In genomic region chr21:41903559-41904351, GRCh38 we compare ENCODE assay signal across 25 cellular contexts. TPM values are rescaled to one million over a fixed set of nuclear protein-coding genes. Genes with fewer than 3 reads are reported as not detected.
DNase-seq lines count a peak whose midpoint lies in the region; ATAC-seq, FAIRE-seq and TF ChIP-seq lines count a peak whose summit lies in the region.
"Had no signal": no experiment of that assay in that cellular context is flagged by ENCODE, and none has a peak within 500 bp of the region (broad histone marks: within the 10 kb centered on the region; RNA-seq: fewer than 3 reads in every experiment).

No MANE protein-coding gene starts in this region.

- no peak overlapping the region for H3K27ac Mint-ChIP-seq in activated T-helper 2 cell treated with anti-CD3 and anti-CD28 coated beads, Interferon-gamma antibody, Interleukin-2, Interleukin-4, amounts not matched to agents 10 μg/mL and 5 μg/mL and 100 μg/mL, durations not matched to agents 14 hours and 24 hours and 36 hours
- H3K27ac Mint-ChIP-seq: IgD-negative memory B cell had no signal

- H3K36me3 Mint-ChIP-seq in activated T-helper 2 cell treated with anti-CD3 and anti-CD28 coated beads, Interferon-gamma antibody, Interleukin-2, Interleukin-4, amounts not matched to agents 10 μg/mL and 5 μg/mL and 100 μg/mL, durations not matched to agents 14 hours and 24 hours and 36 hours (ENCODE audit: low read depth): peaks cover 20% of the 10 kb centered on the region

- DNase-seq in NK-92 treated with Interleukin-12 subunit alpha and Interleukin-12 subunit beta, amount 100 ng/mL, for 24 hours (lab: John Stamatoyannopoulos, UW): peak; percentile 25
- DNase-seq in NK-92 (lab: John Stamatoyannopoulos, UW; ENCODE audit: unreplicated experiment) (no peak), RCC 7860 (ENCODE audit: low spot score) (peak; percentile 26), K562 (ENCODE audit: extremely low read depth in 1 of 4, low spot score in 3 of 4) (peak in 1 of 4 experiments; percentile 54), mesenchymal stem cell (no peak), Ammon's horn (ENCODE audit: low spot score) (no peak)
- DNase-seq in activated T-helper 2 cell treated with anti-CD3 and anti-CD28 coated beads, Interferon-gamma antibody, Interleukin-2, Interleukin-4, amounts not matched to agents 10 μg/mL and 5 μg/mL and 100 μg/mL, durations not matched to agents 14 hours and 24 hours and 36 hours (ENCODE audit: low spot score): no peak
- DNase-seq: DMS53, GDM1, Kasumi-1, MG63, NCI-H1092, NCI-H1436, NCI-H1930, NCI-H2227 treated with DMSO at 0.1 percent for 48 hours, NCI-H510A, NCI-H748 treated with DMSO at 0.1 percent for 48 hours had no signal

- 0 out of 2 replicates have a peak, but pooled peaks cover 2% of the 10 kb centered on the region for H4K20me1 ChIP-seq in K562 (replicated peaks; ENCODE audit: control insufficient read depth, insufficient read depth, low read length)

- TF ChIP-seq RAD21 in K562 (CRISPR knock-in tag; conservative IDR thresholded peaks at IDR 0.05 in 1 of 2, IDR thresholded peaks at IDR 0.05 in 1 of 2): no peak

- H3K4me1 Mint-ChIP-seq in activated T-helper 2 cell treated with anti-CD3 and anti-CD28 coated beads, Interferon-gamma antibody, Interleukin-2, Interleukin-4, amounts not matched to agents 10 μg/mL and 5 μg/mL and 100 μg/mL, durations not matched to agents 14 hours and 24 hours and 36 hours (ENCODE audit: low read depth): peaks cover 19% of the 10 kb centered on the region

- H2BK15ac ChIP-seq in mesenchymal stem cell (ENCODE audit: low read depth, poor library complexity, severe bottlenecking): no peak overlapping the region

- H3K18ac ChIP-seq in mesenchymal stem cell (ENCODE audit: low read depth in 1 of 2, low read length in 2 of 2): no peak overlapping the region

- no peak overlapping the region for H2AK5ac ChIP-seq in mesenchymal stem cell (ENCODE audit: low read length, severe bottlenecking)

- intact Hi-C loops in K562 (cut with micrococcal nuclease): no loop called here
- intact Hi-C loops in activated T-helper 2 cell treated with anti-CD3 and anti-CD28 coated beads, Interferon-gamma antibody, Interleukin-2, Interleukin-4, amounts not matched to agents 10 μg/mL and 5 μg/mL and 100 μg/mL, durations not matched to agents 14 hours and 24 hours and 36 hours (cut with micrococcal nuclease): no loop called here

- no peaks in the 10 kb centered on the region for H3K9me3 ChIP-seq in K562 (replicated peaks; ENCODE audit: control insufficient read depth, insufficient read depth, low read depth, low read length)
- H3K9me3 ChIP-seq in subcutaneous abdominal adipose tissue (ENCODE audit: control insufficient read depth in 5 of 5, low read length in 5 of 5): no peaks in the 10 kb centered on the region
- no peaks in the 10 kb centered on the region for H3K9me3 ChIP-seq in mesenchymal stem cell (ENCODE audit: control insufficient read depth, low read length)
- H3K9me3 ChIP-seq: MG63, SJSA1 had no signal

- H3K9ac ChIP-seq in K562 (ENCODE audit: insufficient read depth in 1 of 2, low read depth in 2 of 2, low read length in 2 of 2): peak overlapping the region in 1 of 2 experiments; percentile 50; a peak in 2 of 4 replicates
- no peak overlapping the region for H3K9ac ChIP-seq in subcutaneous abdominal adipose tissue (ENCODE audit: low read length in 5 of 5)
- no peak overlapping the region for H3K9ac ChIP-seq in mesenchymal stem cell (ENCODE audit: low read length)

- no TSS peak for BruUV-seq in K562 (replicated peaks; lab: Mats Ljungman, UMichigan)

- no peak overlapping the region for H3K14ac ChIP-seq in mesenchymal stem cell (ENCODE audit: low read length in 2 of 2)

- no peak overlapping the region for H3K23ac ChIP-seq in mesenchymal stem cell (ENCODE audit: low read length in 2 of 2)

- CTCF ChIA-PET in K562 (lab: Yijun Ruan, JAX; ENCODE audit: low intra/inter-chr PET ratio): no interaction called here

- ATAC-seq in K562: peak; percentile 75
- ATAC-seq: Right ventricle myocardium inferior had no signal

- no peaks in the 10 kb centered on the region for H3K79me2 ChIP-seq in K562 (ENCODE audit: control insufficient read depth, insufficient read depth, low read length)

- no peak for TF ChIP-seq CTCF in K562 (IDR thresholded peaks at IDR 0.05 in 2 of 3, conservative IDR thresholded peaks at IDR 0.05 in 1 of 3; ENCODE audit: insufficient read depth in 2 of 3, low read depth in 1 of 3, low read length in 3 of 3)

- H3K27me3 ChIP-seq in K562 (ENCODE audit: control insufficient read depth in 2 of 2, insufficient read depth in 2 of 2, low read length in 2 of 2): no peaks in the 10 kb centered on the region
- no peaks in the 10 kb centered on the region for H3K27me3 ChIP-seq in subcutaneous abdominal adipose tissue (ENCODE audit: control insufficient read depth in 5 of 5, insufficient read depth in 4 of 5, low read length in 5 of 5)
- no peaks in the 10 kb centered on the region for H3K27me3 ChIP-seq in mesenchymal stem cell (ENCODE audit: control insufficient read depth in 1 of 2, insufficient read depth in 1 of 2, low read length in 2 of 2)
- H3K27me3 ChIP-seq: MG63, SJSA1 had no signal

- H3K4me3 ChIP-seq in K562 (no peak overlapping the region), subcutaneous abdominal adipose tissue (ENCODE audit: low read depth in 1 of 5, low read length in 5 of 5) (no peak overlapping the region), mesenchymal stem cell (ENCODE audit: insufficient read depth in 1 of 2, low read depth in 1 of 2, low read length in 2 of 2) (no peak overlapping the region)
- H3K4me3 ChIP-seq: MG63, SJSA1 had no signal

- TF ChIP-seq POLR2A in K562 (conservative IDR thresholded peaks at IDR 0.05): no peak

- H3K9me3 Mint-ChIP-seq in activated T-helper 2 cell treated with anti-CD3 and anti-CD28 coated beads, Interferon-gamma antibody, Interleukin-2, Interleukin-4, amounts not matched to agents 10 μg/mL and 5 μg/mL and 100 μg/mL, durations not matched to agents 14 hours and 24 hours and 36 hours: no peaks in the 10 kb centered on the region
- H3K9me3 Mint-ChIP-seq: CD14-positive monocyte, IgD-negative memory B cell had no signal

- no peak overlapping the region for H2AFZ ChIP-seq in K562 (ENCODE audit: low read depth, low read length)
- no peak overlapping the region for H2AFZ ChIP-seq in mesenchymal stem cell (ENCODE audit: low read depth, low read length)

- in situ Hi-C loops in K562 (cut with MboI): no loop called here

- H3K4me1 ChIP-seq in K562 (replicated peaks in 1 of 2; ENCODE audit: control insufficient read depth in 2 of 2, insufficient read depth in 2 of 2, low read length in 2 of 2) (peaks cover 7 to 16% of the 10 kb centered on the region in 2 experiments), subcutaneous abdominal adipose tissue (ENCODE audit: control insufficient read depth in 5 of 5, insufficient read depth in 5 of 5, low read length in 5 of 5) (peaks cover 0 to 12% (median 0%) of the 10 kb centered on the region in 5 donors), mesenchymal stem cell (ENCODE audit: control insufficient read depth, insufficient read depth, low read depth, low read length) (no peaks in the 10 kb centered on the region)
- H3K4me1 ChIP-seq: SJSA1 had no signal

- H2BK5ac ChIP-seq in mesenchymal stem cell (ENCODE audit: low read depth, low read length, poor library complexity, severe bottlenecking): no peak overlapping the region

- TF ChIP-seq EP300 in K562 (IDR thresholded peaks at IDR 0.05; ENCODE audit: low read length): peak; percentile 31; the same call in 1 of the 2 replicates

- H3K27ac ChIP-seq in K562 (ENCODE audit: extremely low read depth, low read depth, low read length): peak overlapping the region; percentile 9; the same call in 1 of the 3 replicates
- peak overlapping the region; percentile 88 for H3K27ac ChIP-seq in subcutaneous abdominal adipose tissue (ENCODE audit: low read depth, low read length)
- no peak overlapping the region for H3K27ac ChIP-seq in mesenchymal stem cell (ENCODE audit: low read length, poor library complexity, severe bottlenecking)
- H3K27ac ChIP-seq: 22Rv1, SJSA1 had no signal

- H4K91ac ChIP-seq in mesenchymal stem cell (ENCODE audit: low read length): no peak overlapping the region

- no peaks in the 10 kb centered on the region for H3K79me1 ChIP-seq in mesenchymal stem cell (replicated peaks; ENCODE audit: low read length, poor library complexity, severe bottlenecking)

- no peak overlapping the region for H4K8ac ChIP-seq in mesenchymal stem cell (ENCODE audit: low read length)

- H3K27me3 Mint-ChIP-seq in activated T-helper 2 cell treated with anti-CD3 and anti-CD28 coated beads, Interferon-gamma antibody, Interleukin-2, Interleukin-4, amounts not matched to agents 10 μg/mL and 5 μg/mL and 100 μg/mL, durations not matched to agents 14 hours and 24 hours and 36 hours (ENCODE audit: low read depth): no peaks in the 10 kb centered on the region
- H3K27me3 Mint-ChIP-seq: IgD-negative memory B cell had no signal

- no peak overlapping the region for H3K4me3 Mint-ChIP-seq in activated T-helper 2 cell treated with anti-CD3 and anti-CD28 coated beads, Interferon-gamma antibody, Interleukin-2, Interleukin-4, amounts not matched to agents 10 μg/mL and 5 μg/mL and 100 μg/mL, durations not matched to agents 14 hours and 24 hours and 36 hours (ENCODE audit: low read depth)
- H3K4me3 Mint-ChIP-seq: CD14-positive monocyte, IgD-negative memory B cell had no signal

- peaks cover 40% of the 10 kb centered on the region; the same call in 2 of the 3 replicates for H3K36me3 ChIP-seq in K562 (ENCODE audit: control insufficient read depth, insufficient read depth, low read length)
- H3K36me3 ChIP-seq in subcutaneous abdominal adipose tissue (ENCODE audit: control insufficient read depth in 5 of 5, insufficient read depth in 5 of 5, low read length in 5 of 5): peaks cover 14 to 90% (median 85%) of the 10 kb centered on the region in 5 donors
- H3K36me3 ChIP-seq in mesenchymal stem cell (ENCODE audit: control insufficient read depth in 1 of 2, insufficient read depth in 2 of 2, low read depth in 1 of 2, low read length in 2 of 2): peaks cover 47 to 92% of the 10 kb centered on the region in 2 experiments

- H2BK12ac ChIP-seq in mesenchymal stem cell (ENCODE audit: low read length in 2 of 2): no peak overlapping the region

- whole genome bisulfite sequencing in K562 (ENCODE audit: insufficient coverage, low coverage, missing lambda C conversion rate): 55% methylated on average over 23 of the region's 23 CpGs
- 88% methylated on average over 23 of the region's 23 CpGs for WGBS in mesenchymal stem cell

- H3K9me1 ChIP-seq in K562 (ENCODE audit: control insufficient read depth, insufficient read depth, low read length): no peaks in the 10 kb centered on the region

- FAIRE-seq in RCC 7860 (lab: Jason Lieb, UNC) (no peak), K562 (lab: Jason Lieb, UNC) (peak; percentile 71)
- FAIRE-seq: D721Med, GM18507 had no signal

- H2BK120ac ChIP-seq in mesenchymal stem cell (ENCODE audit: low read depth, low read length): no peak overlapping the region

- H3K4me2 ChIP-seq in K562 (ENCODE audit: insufficient read depth, low read length) (no peak overlapping the region), mesenchymal stem cell (ENCODE audit: low read length, poor library complexity, severe bottlenecking) (no peak overlapping the region)

- no peak overlapping the region for H3K4ac ChIP-seq in mesenchymal stem cell (ENCODE audit: low read depth in 1 of 2, low read length in 2 of 2)

- POLR2A ChIA-PET in K562 (lab: Yijun Ruan, JAX): interaction anchor here (1.0 to 1.1 kb wide), 3 partner anchors 8 to 63 kb away, joined by 3 to 4 read pairs (median 4); partner anchors contain the start of gene PRDM15

RNA-seq across cellular contexts. Expression of gene PRDM15, which starts 24.6 kb away (rescaled TPM):
- total RNA-seq in K562 (2011; cell fraction: chromatin; rRNA removed; ENCODE audit: low replicate concordance): 56.7 and 69.0 TPM in 2 replicates
- 33.8 and 45.0 TPM in 2 replicates for total RNA-seq in K562 (2011; cell fraction: nucleolus; rRNA removed)
- total RNA-seq in K562 (2011; cell fraction: nucleoplasm; rRNA removed): 31.8 and 32.0 TPM in 2 replicates
- total RNA-seq in K562 (2014; rRNA removed) (6.2 and 10.0 TPM in 2 replicates), K562 (2014; rRNA removed; fragmentation: Illumina TruSeq; extraction: Trizol) (2.9 and 4.4 TPM in 2 replicates), K562 (2015; rRNA removed; fragmentation: Illumina TruSeq; extraction: Trizol) (6.0 and 6.6 TPM in 2 replicates), K562 (2021) (7.6 and 9.2 TPM in 2 replicates)
- polyA plus RNA-seq in K562 (2011; rRNA removed) (6.6 and 12.2 TPM in 2 replicates), K562 (2014; fragmentation: Illumina TruSeq; extraction: Trizol) (6.0 and 6.2 TPM in 2 replicates), K562 (2014; fragmentation: Nextera tagmentation; extraction: Ambion mirVana) (1 to 10 TPM in 1 of 2 experiments, under 1 TPM in 1; 0.93 to 1.0 TPM), K562 (2014; rRNA removed) (7.1 and 8.5 TPM in 2 replicates)
- polyA plus RNA-seq in K562 (2011; cell fraction: cytosol; rRNA removed): 6.8 and 7.5 TPM in 2 replicates
- polyA plus RNA-seq in K562 (2011; cell fraction: nucleus; rRNA removed): 44.0 and 68.1 TPM in 2 replicates
- 6.2 and 6.8 TPM in 2 replicates for polyA plus RNA-seq in K562 (2012)
- polyA minus RNA-seq in K562 (2011; rRNA and poly(A)+ RNA removed): 17.3 and 20.4 TPM in 2 replicates
- polyA minus RNA-seq in K562 (2011; cell fraction: cytosol; rRNA and poly(A)+ RNA removed): 7.4 and 14.3 TPM in 2 replicates
- polyA minus RNA-seq in K562 (2011; cell fraction: nucleus; rRNA and poly(A)+ RNA removed): 15.9 and 23.1 TPM in 2 replicates
- 2.5 TPM for polyA plus RNA-seq in mesenchymal stem cell (2013, experiment 1 of 2)
- 2.1 TPM for polyA plus RNA-seq in mesenchymal stem cell (2013, experiment 2 of 2)
- 16.2 and 18.2 TPM in 2 replicates for total RNA-seq in activated T-helper 2 cell treated with anti-CD3 and anti-CD28 coated beads, Interferon-gamma antibody, Interleukin-2, Interleukin-4, amounts not matched to agents 10 μg/mL and 5 μg/mL and 100 μg/mL, durations not matched to agents 14 hours and 24 hours and 36 hours

RNA-seq across cellular contexts. Expression of gene C2CD2, which starts 50.1 kb away (rescaled TPM):
- total RNA-seq in K562 (2011; cell fraction: chromatin; rRNA removed; ENCODE audit: low replicate concordance): 87.1 and 96.1 TPM in 2 replicates
- 67.0 and 72.4 TPM in 2 replicates for total RNA-seq in K562 (2011; cell fraction: nucleolus; rRNA removed)
- 71.8 and 78.2 TPM in 2 replicates for total RNA-seq in K562 (2011; cell fraction: nucleoplasm; rRNA removed)
- total RNA-seq in K562 (2014; rRNA removed) (15.1 and 20.2 TPM in 2 replicates), K562 (2014; rRNA removed; fragmentation: Illumina TruSeq; extraction: Trizol) (11.6 and 12.1 TPM in 2 replicates), K562 (2015; rRNA removed; fragmentation: Illumina TruSeq; extraction: Trizol) (14.0 and 14.5 TPM in 2 replicates), K562 (2021) (19.0 and 19.6 TPM in 2 replicates)
- polyA plus RNA-seq in K562 (2011; rRNA removed) (21.6 and 27.5 TPM in 2 replicates), K562 (2014; fragmentation: Illumina TruSeq; extraction: Trizol) (9.1 and 10.9 TPM in 2 replicates), K562 (2014; fragmentation: Nextera tagmentation; extraction: Ambion mirVana) (1 to 10 TPM; 1.3 to 1.6 TPM), K562 (2014; rRNA removed) (9.5 and 13.5 TPM in 2 replicates)
- polyA plus RNA-seq in K562 (2011; cell fraction: cytosol; rRNA removed): 17.1 and 20.0 TPM in 2 replicates
- polyA plus RNA-seq in K562 (2011; cell fraction: nucleus; rRNA removed): 40.5 and 46.1 TPM in 2 replicates
- polyA plus RNA-seq in K562 (2012): 8.5 and 9.7 TPM in 2 replicates
- 40.3 and 41.0 TPM in 2 replicates for polyA minus RNA-seq in K562 (2011; rRNA and poly(A)+ RNA removed)
- 23.2 and 27.7 TPM in 2 replicates for polyA minus RNA-seq in K562 (2011; cell fraction: cytosol; rRNA and poly(A)+ RNA removed)
- polyA minus RNA-seq in K562 (2011; cell fraction: nucleus; rRNA and poly(A)+ RNA removed): 31.8 and 44.2 TPM in 2 replicates
- 11.4 TPM for polyA plus RNA-seq in mesenchymal stem cell (2013, experiment 1 of 2)
- 11.3 TPM for polyA plus RNA-seq in mesenchymal stem cell (2013, experiment 2 of 2)
- total RNA-seq in activated T-helper 2 cell treated with anti-CD3 and anti-CD28 coated beads, Interferon-gamma antibody, Interleukin-2, Interleukin-4, amounts not matched to agents 10 μg/mL and 5 μg/mL and 100 μg/mL, durations not matched to agents 14 hours and 24 hours and 36 hours: 8.6 and 11.1 TPM in 2 replicates

Comparison
In these comparisons a context has a peak if more than half of its experiments do, and no peak if none do; other contexts are left out.
1. DNase-seq: peak in NK-92 treated with Interleukin-12 subunit alpha and Interleukin-12 subunit beta, amount 100 ng/mL, for 24 hours (single experiment) and RCC 7860 (single experiment); none in NK-92 (single experiment), mesenchymal stem cell (single experiment), Ammon's horn (single experiment) and activated T-helper 2 cell treated with anti-CD3 and anti-CD28 coated beads, Interferon-gamma antibody, Interleukin-2, Interleukin-4, amounts not matched to agents 10 μg/mL and 5 μg/mL and 100 μg/mL, durations not matched to agents 14 hours and 24 hours and 36 hours (single experiment).